Comparison of ENCODE assay signal across 8 cellular contexts in genomic region chr5:56269216-56269927, GRCh38. TPM values are rescaled to one million over a fixed set of nuclear protein-coding genes. Genes with fewer than 3 reads are reported as not detected.
DNase-seq lines count a peak whose midpoint lies in the region; ATAC-seq, FAIRE-seq and TF ChIP-seq lines count a peak whose summit lies in the region.

No MANE protein-coding gene starts in this region.

- H3F3A ChIP-seq in GM23338 (replicated peaks; ENCODE audit: low read depth): no peaks in the 10 kb centered on the region

- RAD21 ChIA-PET in GM12878 (lab: Charles Lee; ENCODE audit: unreplicated experiment): interaction anchor here (0.6 to 6.1 kb wide), 23 partner anchors 8 to 1019 kb away, joined by 3 to 174 read pairs (median 4); partner anchors contain the start of gene IL6ST

- DNase-seq in DMS114 treated with DMSO at 0.1 percent for 48 hours (lab: John Stamatoyannopoulos, UW; ENCODE audit: unreplicated experiment) (peak; percentile 54), GM23338 (ENCODE audit: low spot score) (peak; percentile 65), NCI-H69 (lab: John Stamatoyannopoulos, UW) (peak; percentile 17), GM12878 (ENCODE audit: low read depth, low spot score) (peak; percentile 55), left kidney (ENCODE audit: low read depth, low spot score) (peak; percentile 79), NCI-H1930 (lab: John Stamatoyannopoulos, UW) (no peak), NCI-H345 treated with DMSO at 0.1 percent for 48 hours (lab: John Stamatoyannopoulos, UW; ENCODE audit: unreplicated experiment) (no peak)

- WGBS in GM12878 (ENCODE audit: insufficient coverage, insufficient replicate concordance, low lambda C conversion rate, missing lambda C conversion rate): 77% methylated on average over 6 of the region's 6 CpGs

- no peak overlapping the region for H3K4me3 ChIP-seq in GM23338
- H3K4me3 ChIP-seq in GM12878: no peak overlapping the region

- SMC1A ChIA-PET in GM12878 (lab: Charles Lee; ENCODE audit: uncharacterized antibody, unreplicated experiment): interaction anchor here (0.6 to 9.0 kb wide), 20 partner anchors 60 to 1098 kb away, joined by 3 to 164 read pairs (median 8); no protein-coding TSS in a partner anchor

- H3K4me1 ChIP-seq in GM23338 (ENCODE audit: insufficient read depth) (no peaks in the 10 kb centered on the region), GM12878 (ENCODE audit: control insufficient read depth, insufficient read depth, low read length) (no peaks in the 10 kb centered on the region)

- no peak for TF ChIP-seq POLR2A in GM12878 (IDR thresholded peaks at IDR 0.05; ENCODE audit: low read depth, low read length)

- no peaks in the 10 kb centered on the region for H3K79me2 ChIP-seq in GM23338 (replicated peaks; ENCODE audit: insufficient read depth)
- H3K79me2 ChIP-seq in GM12878 (ENCODE audit: control insufficient read depth, insufficient read depth, low read length): no peaks in the 10 kb centered on the region

- CTCF ChIA-PET in GM12878 (lab: Yijun Ruan, JAX): interaction anchor here (0.6 to 12.9 kb wide), 23 partner anchors 30 to 868 kb away, joined by 3 to 296 read pairs (median 6); no protein-coding TSS in a partner anchor

- H3K9me2 ChIP-seq in GM23338 (ENCODE audit: insufficient read depth): no peaks in the 10 kb centered on the region

- no peak overlapping the region for H3K27ac Mint-ChIP-seq in GM23338

- H3K27ac ChIP-seq in GM23338 (ENCODE audit: low read depth) (no peak overlapping the region), GM12878 (ENCODE audit: control insufficient read depth, insufficient read depth) (no peak overlapping the region)

- no peak overlapping the region for H3K4me2 ChIP-seq in GM23338
- no peak overlapping the region for H3K4me2 ChIP-seq in GM12878 (ENCODE audit: control insufficient read depth, insufficient read depth)

- no peak overlapping the region for H3K4me3 Mint-ChIP-seq in GM23338

- no peaks in the 10 kb centered on the region for H3K36me3 Mint-ChIP-seq in GM23338 (ENCODE audit: low read depth)

- H3K9ac ChIP-seq in GM12878 (ENCODE audit: control insufficient read depth, insufficient read depth, low read length): no peak overlapping the region

- H3K9me3 ChIP-seq in GM12878 (replicated peaks; ENCODE audit: control insufficient read depth, insufficient read depth, low read length): no peaks in the 10 kb centered on the region; the same call in 2 of the 3 replicates

- H3K9me3 Mint-ChIP-seq in GM23338: no peaks in the 10 kb centered on the region

- H3K36me3 ChIP-seq in GM23338 (ENCODE audit: insufficient read depth) (no peaks in the 10 kb centered on the region), GM12878 (ENCODE audit: control insufficient read depth in 2 of 2, insufficient read depth in 2 of 2, low read length in 1 of 2) (no peaks in the 10 kb centered on the region)

- POLR2A ChIA-PET in GM12878 (lab: Charles Lee): interaction anchor here (0.6 kb wide), 2 partner anchors 21 to 374 kb away, joined by 3 to 4 read pairs; no protein-coding TSS in a partner anchor

- peaks cover 4% of the 10 kb centered on the region; the same call in 2 of the 3 replicates for H3K4me1 Mint-ChIP-seq in GM23338

- BruUV-seq in GM12878 (replicated peaks; lab: Mats Ljungman, UMichigan): no TSS peak

- intact Hi-C loops in GM12878 (cut with micrococcal nuclease; ENCODE audit: unreplicated experiment): loop anchor here (2.0 to 10.0 kb wide), 4 partner anchors 69 to 1095 kb away; partner anchors contain the start of gene CDC20B

- FAIRE-seq in GM12878 (lab: Jason Lieb, UNC): no peak

- H4K20me1 ChIP-seq in GM23338 (replicated peaks; ENCODE audit: insufficient read depth) (no peaks in the 10 kb centered on the region), GM12878 (ENCODE audit: control insufficient read depth, insufficient read depth) (no peaks in the 10 kb centered on the region)

- TF ChIP-seq EP300 in GM12878 (IDR thresholded peaks at IDR 0.05; ENCODE audit: borderline replicate concordance in 1 of 2, control insufficient read depth in 1 of 2, low read depth in 2 of 2, low read length in 2 of 2): peak in 1 of 2 experiments; percentile 38; a peak in 1 of 4 replicates

- ATAC-seq in GM23338 (peak; percentile 81), GM12878 (peak; percentile 86), GM19324 (IDR thresholded peaks at IDR 0.05; ENCODE audit: low FRiP score, unreplicated experiment) (no peak)

- no peak overlapping the region for H2AFZ ChIP-seq in GM23338
- no peak overlapping the region for H2AFZ ChIP-seq in GM12878 (ENCODE audit: control insufficient read depth, low read depth, low read length)

- peak; percentile 51 to 56 for TF ChIP-seq CTCF in GM23338 (conservative IDR thresholded peaks at IDR 0.05; ENCODE audit: low read depth in 2 of 2)
- TF ChIP-seq CTCF in GM12878 (IDR thresholded peaks at IDR 0.05 in 2 of 3, conservative IDR thresholded peaks at IDR 0.05 in 1 of 3; ENCODE audit: control insufficient read depth in 2 of 3, extremely low read depth in 1 of 3, insufficient read depth in 1 of 3, low read depth in 3 of 3, low read length in 3 of 3): peak; percentile 55 to 63 (median 57); a peak in 5 of 6 replicates

- peak; percentile 66 for TF ChIP-seq RAD21 in GM12878 (IDR thresholded peaks at IDR 0.05; ENCODE audit: insufficient read depth, low read depth, low read length)

- in situ Hi-C loops in GM12878 (cut with MboI): loop anchor here (5.0 kb wide), 1 partner anchor 868 kb away; no protein-coding TSS in a partner anchor

- H3K27me3 ChIP-seq in GM23338 (ENCODE audit: insufficient read depth) (no peaks in the 10 kb centered on the region), GM12878 (replicated peaks in 1 of 2; ENCODE audit: control insufficient read depth in 2 of 2, insufficient read depth in 2 of 2, low read length in 1 of 2) (no peaks in the 10 kb centered on the region)

- peaks cover 4% of the 10 kb centered on the region for H3K27me3 Mint-ChIP-seq in GM23338 (ENCODE audit: insufficient read depth, low read depth, poor library complexity)

TF ChIP-seq in GM23338, 12 proteins besides CTCF, POLR2A, EP300 and RAD21:
- no peak for TF ChIP-seq EZH2phosphoT487 (IDR thresholded peaks at IDR 0.05; ENCODE audit: unreplicated experiment)
- no peak for TF ChIP-seq POLR2AphosphoS5 (IDR thresholded peaks at IDR 0.05; ENCODE audit: low read depth)

TF ChIP-seq in GM12878, 131 proteins besides CTCF, POLR2A, EP300 and RAD21 (continues in another document):
- TF ChIP-seq ZSCAN29 (IDR thresholded peaks at IDR 0.05): no peak
- TF ChIP-seq FOXK2 (IDR thresholded peaks at IDR 0.05): no peak
- TF ChIP-seq MLLT1 (IDR thresholded peaks at IDR 0.05): no peak
- TF ChIP-seq CHD4 (IDR thresholded peaks at IDR 0.05): no peak
- no peak for TF ChIP-seq SUPT20H (IDR thresholded peaks at IDR 0.05; ENCODE audit: borderline replicate concordance, control insufficient read depth, low read depth, low read length)
- no peak for TF ChIP-seq RB1 (IDR thresholded peaks at IDR 0.05; ENCODE audit: borderline replicate concordance)
- 0 out of 2 replicates have a peak, but pooled peaks have one; percentile 59 for TF ChIP-seq WRNIP1 (IDR thresholded peaks at IDR 0.05; ENCODE audit: borderline replicate concordance, low read depth, low read length)
- no peak for TF ChIP-seq POLR2AphosphoS2 (IDR thresholded peaks at IDR 0.05; ENCODE audit: low read depth, low read length)
- peak; percentile 66 for TF ChIP-seq GATAD2B (conservative IDR thresholded peaks at IDR 0.05; ENCODE audit: low read depth)
- TF ChIP-seq MTA3 (IDR thresholded peaks at IDR 0.05; ENCODE audit: borderline replicate concordance, low read length): no peak
- TF ChIP-seq YBX1 (IDR thresholded peaks at IDR 0.05): no peak
- peak; percentile 65; the same call in 1 of the 2 replicates for TF ChIP-seq TCF12 (IDR thresholded peaks at IDR 0.05; ENCODE audit: low read depth, low read length)
- TF ChIP-seq MEF2B (IDR thresholded peaks at IDR 0.05; ENCODE audit: partially characterized antibody, poor library complexity, severe bottlenecking): peak; percentile 92

RNA-seq across cellular contexts. Expression of gene ANKRD55, which starts 36.2 kb away (rescaled TPM):
- not detected in 2 replicates for total RNA-seq in GM23338 (2014; rRNA removed; shearing (Covaris generic))
- not detected in 2 replicates for polyA plus RNA-seq in GM23338 (2016; fragmentation: Nextera tagmentation; extraction: Ambion mirVana)
- total RNA-seq in GM12878 (2013; cell fraction: nucleolus; rRNA removed): not detected in 2 replicates
- not detected in 2 replicates for total RNA-seq in GM12878 (2014; rRNA removed)
- total RNA-seq in GM12878 (2014; rRNA removed; fragmentation: Illumina TruSeq; extraction: Trizol): not detected in 2 replicates
- not detected in 2 replicates for total RNA-seq in GM12878 (2021)
- polyA plus RNA-seq in GM12878 (2011; ENCODE audit: low read depth): not detected
- 0.04 and 0.06 TPM in 2 replicates for polyA plus RNA-seq in GM12878 (2011; rRNA removed)
- 0.05 and 0.07 TPM in 2 replicates for polyA plus RNA-seq in GM12878 (2011; cell fraction: cytosol; rRNA removed)
- polyA plus RNA-seq in GM12878 (2011; cell fraction: nucleus; rRNA removed): not detected in 2 replicates
- polyA plus RNA-seq in GM12878 (2012): not detected in 2 replicates
- not detected in 2 replicates for polyA plus RNA-seq in GM12878 (2014; fragmentation: Illumina TruSeq; extraction: Trizol)
- polyA plus RNA-seq in GM12878 (2014; fragmentation: Nextera tagmentation; extraction: Ambion mirVana): not detected
- not detected in 2 replicates for polyA plus RNA-seq in GM12878 (2014; rRNA removed)
- not detected for polyA plus RNA-seq in GM12878 (2016; fragmentation: Nextera tagmentation; extraction: Ambion mirVana)
- polyA minus RNA-seq in GM12878 (2011; rRNA and poly(A)+ RNA removed): 0.26 TPM in 1 of 2 replicates, not detected in the other
- polyA minus RNA-seq in GM12878 (2011; cell fraction: cytosol; rRNA and poly(A)+ RNA removed): not detected in 2 replicates
- polyA minus RNA-seq in GM12878 (2011; cell fraction: nucleus; rRNA and poly(A)+ RNA removed): not detected in 2 replicates

Comparison
In these comparisons a context has a peak if more than half of its experiments do, and no peak if none do; other contexts are left out.
1. DNase-seq: peak in DMS114 treated with DMSO at 0.1 percent for 48 hours (single experiment), GM23338 (single experiment), NCI-H69 (single experiment), GM12878 (single experiment) and left kidney (single experiment); none in NCI-H1930 (0 of 2) and NCI-H345 treated with DMSO at 0.1 percent for 48 hours (single experiment).